ENCODE assay signal across 17 cellular contexts in the genomic region with DNA sequence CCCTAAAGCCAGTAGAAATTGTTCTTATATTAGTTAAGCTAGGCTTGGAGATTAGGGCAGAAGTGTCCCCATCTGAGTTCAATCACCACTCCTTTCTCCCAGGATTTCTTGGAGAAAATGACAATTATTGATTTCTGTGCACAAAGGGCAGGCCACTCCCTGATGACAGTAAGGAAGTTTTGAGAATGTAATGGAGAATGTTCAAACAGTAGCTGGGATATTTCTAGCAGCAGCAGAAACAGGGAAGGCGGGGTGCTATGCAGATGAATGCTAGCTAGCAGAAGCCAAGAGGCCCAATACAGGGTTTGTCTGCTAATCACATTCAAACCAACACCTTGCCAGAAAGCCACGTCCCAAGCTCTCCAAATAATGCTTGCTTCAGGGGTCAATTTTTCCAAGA.
A peak's percentile ranks its signal among the peaks of the same experiment; 100 is the strongest.
DNase-seq lines count a peak whose midpoint lies in the region; ATAC-seq, FAIRE-seq and TF ChIP-seq lines count a peak whose summit lies in the region.
"Had no signal": no experiment of that assay in that cellular context is flagged by ENCODE, and none has a peak within 500 bp of the region (broad histone marks: within the 10 kb centered on the region; RNA-seq: fewer than 3 reads in every experiment).

No MANE protein-coding gene starts in this region.

- peak overlapping the region; percentile 79 for H3K27ac Mint-ChIP-seq in type B pancreatic cell
- H3K27ac Mint-ChIP-seq: CD8-positive, alpha-beta memory T cell had no signal

- no peak overlapping the region for H3K4me2 ChIP-seq in H1 (ENCODE audit: insufficient read depth in 1 of 2, low read depth in 2 of 2, low read length in 2 of 2)
- H3K4me2 ChIP-seq: BLaER1 had no signal

- H3K79me1 ChIP-seq in H1 (ENCODE audit: low read depth, low read length) = no peaks in the 10 kb centered on the region

- no peak overlapping the region for H2AK5ac ChIP-seq in H1 (ENCODE audit: low read depth, low read length)

- ATAC-seq in left ventricle myocardium superior (no peak), HG03571 (IDR thresholded peaks at IDR 0.05; ENCODE audit: unreplicated experiment) (no peak), HG02798 (IDR thresholded peaks at IDR 0.05; ENCODE audit: poor library complexity, unreplicated experiment) (no peak)

- H3K36me3 ChIP-seq in cardiac muscle cell (no peaks in the 10 kb centered on the region), H1 (ENCODE audit: control insufficient read depth in 2 of 4, insufficient read depth in 4 of 4, low read length in 3 of 4) (no peaks in the 10 kb centered on the region)
- H3K36me3 ChIP-seq: BLaER1 had no signal

- intact Hi-C loops in left ventricle myocardium superior (cut with micrococcal nuclease) = no loop called here

- H3K9ac ChIP-seq in H1 (replicated peaks in 1 of 4; ENCODE audit: extremely low read depth in 1 of 4, low read depth in 3 of 4, low read length in 3 of 4) = no peak overlapping the region
- H3K9ac ChIP-seq: BLaER1 had no signal

- H2BK20ac ChIP-seq in H1 (ENCODE audit: low read length) = no peak overlapping the region

- H3K4me3 ChIP-seq in cardiac muscle cell (no peak overlapping the region), H1 (ENCODE audit: extremely low read depth in 1 of 4, insufficient read depth in 2 of 4, low read depth in 3 of 4, low read length in 4 of 4) (no peak overlapping the region)
- H3K4me3 ChIP-seq: BLaER1 had no signal

- no peak for TF ChIP-seq EP300 in H1 (IDR thresholded peaks at IDR 0.05; ENCODE audit: borderline replicate concordance in 1 of 2, low read depth in 2 of 2, low read length in 2 of 2)

- no peak overlapping the region for H3K4me3 Mint-ChIP-seq in type B pancreatic cell
- H3K4me3 Mint-ChIP-seq: CD8-positive, alpha-beta memory T cell had no signal

- no peak overlapping the region for H2AFZ ChIP-seq in H1 (ENCODE audit: low read length)

- H4K20me1 ChIP-seq in H1 (replicated peaks in 1 of 2; ENCODE audit: control insufficient read depth in 1 of 2, insufficient read depth in 2 of 2, low read length in 2 of 2) = no peaks in the 10 kb centered on the region
- H4K20me1 ChIP-seq: BLaER1 had no signal

- no peak overlapping the region for H3K23ac ChIP-seq in H1 (ENCODE audit: insufficient read length)

- no peak overlapping the region for H4K8ac ChIP-seq in H1 (ENCODE audit: extremely low read depth, insufficient read depth, low read length)

- POLR2A ChIA-PET in H1 (lab: Charles Lee; ENCODE audit: partially characterized antibody) = interaction anchor here (0.6 kb wide), 1 partner anchor 101 kb away, joined by 3 read pairs; no protein-coding TSS in a partner anchor

- TF ChIP-seq POLR2A in H1 (IDR thresholded peaks at IDR 0.05; ENCODE audit: control extremely low read depth in 1 of 2, low read depth in 2 of 2, low read length in 2 of 2) = no peak

- H3K23me2 ChIP-seq in H1 (ENCODE audit: low read depth, low read length) = no peaks in the 10 kb centered on the region

- no peak overlapping the region for H2BK12ac ChIP-seq in H1 (ENCODE audit: low read depth, low read length)

- H3K27me3 ChIP-seq in cardiac muscle cell (no peaks in the 10 kb centered on the region), H1 (replicated peaks in 1 of 4; ENCODE audit: control insufficient read depth in 3 of 4, extremely low read depth in 1 of 4, insufficient read depth in 3 of 4, low read length in 3 of 4) (no peaks in the 10 kb centered on the region)
- H3K27me3 ChIP-seq: BLaER1 had no signal

- DNase-seq in cardiac muscle cell (ENCODE audit: low read depth in 1 of 2, low spot score in 1 of 2) (peak in 1 of 2 donors; percentile 38), left ventricle myocardium superior (no peak), H1 (ENCODE audit: low read depth in 1 of 2, low spot score in 2 of 2) (no peak), mucosa of gallbladder (ENCODE audit: low spot score) (peak; percentile 12), type B pancreatic cell (ENCODE audit: extremely low spot score, unreplicated experiment) (no peak), H4 (ENCODE audit: low spot score) (no peak)
- DNase-seq: 8988T; AML-193; Caco-2; CD8-positive, alpha-beta memory T cell; DMS53; GF-D8; HCEC 1CT; IMR-90 had no signal

- no peaks in the 10 kb centered on the region for H3K9me3 ChIP-seq in cardiac muscle cell (ENCODE audit: low read depth)
- no peaks in the 10 kb centered on the region for H3K9me3 ChIP-seq in H1 (ENCODE audit: insufficient read depth in 2 of 2, low read depth in 1 of 2, low read length in 1 of 2)
- H3K9me3 ChIP-seq: BLaER1, Caco-2 had no signal

- no peak overlapping the region for H3K14ac ChIP-seq in H1 (ENCODE audit: insufficient read length)

- H3K36me3 Mint-ChIP-seq in type B pancreatic cell = no peaks in the 10 kb centered on the region
- H3K36me3 Mint-ChIP-seq: CD8-positive, alpha-beta memory T cell had no signal

- H3K56ac ChIP-seq in H1 (replicated peaks; ENCODE audit: insufficient read length, low read depth, low read length) = no peak overlapping the region

- no peak overlapping the region for H2BK120ac ChIP-seq in H1 (replicated peaks; ENCODE audit: low read depth, low read length)

- H2BK15ac ChIP-seq in H1 (ENCODE audit: low read length) = no peak overlapping the region

- TF ChIP-seq CTCF in cardiac muscle cell (IDR thresholded peaks at IDR 0.05; ENCODE audit: low read depth, low read length) (no peak), H1 (IDR thresholded peaks at IDR 0.05; ENCODE audit: control extremely low read depth in 1 of 3, insufficient read depth in 1 of 3, low read depth in 1 of 3, low read length in 3 of 3) (no peak), type B pancreatic cell (conservative IDR thresholded peaks at IDR 0.05) (no peak)

- no peaks in the 10 kb centered on the region for H3K4me1 Mint-ChIP-seq in type B pancreatic cell (ENCODE audit: unreplicated experiment)
- H3K4me1 Mint-ChIP-seq: CD8-positive, alpha-beta memory T cell had no signal

- H4K91ac ChIP-seq in H1 (replicated peaks; ENCODE audit: insufficient read length, low read length) = no peak overlapping the region

- no peak overlapping the region for H2BK5ac ChIP-seq in H1 (ENCODE audit: low read depth, low read length)

- H3K4ac ChIP-seq in H1 (replicated peaks; ENCODE audit: insufficient read length, low read depth, low read length) = no peak overlapping the region

- no peak overlapping the region for H4K5ac ChIP-seq in H1 (ENCODE audit: insufficient read length, low read depth, low read length)

- FAIRE-seq in H1 (lab: Jason Lieb, UNC) = peak; percentile 79

- peak overlapping the region; percentile 4 for H3K27ac ChIP-seq in cardiac muscle cell
- H3K27ac ChIP-seq in H1 (ENCODE audit: low read depth, low read length) = no peak overlapping the region
- H3K27ac ChIP-seq: BLaER1 had no signal

- H3K18ac ChIP-seq in H1 (ENCODE audit: extremely low read depth, low read length) = no peak overlapping the region

- no peak for TF ChIP-seq RAD21 in H1 (IDR thresholded peaks at IDR 0.05 in 1 of 2, conservative IDR thresholded peaks at IDR 0.05 in 1 of 2; ENCODE audit: low read depth in 2 of 2, low read length in 2 of 2)

- CTCF ChIA-PET in H1 (lab: Charles Lee; ENCODE audit: partially characterized antibody) = interaction anchor here (0.8 to 1.6 kb wide), 7 partner anchors 9 to 846 kb away, joined by 3 to 7 read pairs (median 3); no protein-coding TSS in a partner anchor

- no peaks in the 10 kb centered on the region for H3K79me2 ChIP-seq in H1 (ENCODE audit: control insufficient read depth in 1 of 2, insufficient read depth in 2 of 2, low read length in 2 of 2)

- no peaks in the 10 kb centered on the region for H3K27me3 Mint-ChIP-seq in type B pancreatic cell

- peaks cover 8% of the 10 kb centered on the region for H3K9me3 Mint-ChIP-seq in type B pancreatic cell

- H3K4me1 ChIP-seq in cardiac muscle cell (ENCODE audit: low read depth) = peaks cover 12% of the 10 kb centered on the region
- 0 out of 7 replicates have a peak, but pooled peaks cover 0 to 5% (median 0%) of the 10 kb centered on the region in 4 experiments for H3K4me1 ChIP-seq in H1 (replicated peaks in 1 of 4; ENCODE audit: control insufficient read depth in 3 of 4, insufficient read depth in 4 of 4, low read length in 3 of 4)
- H3K4me1 ChIP-seq: BLaER1, Caco-2 had no signal

- WGBS in H1 (ENCODE audit: extremely low coverage in 1 of 2, insufficient coverage in 1 of 2, insufficient read length in 1 of 2, insufficient replicate concordance in 2 of 2, low coverage in 1 of 2, low lambda C conversion rate in 2 of 2, missing lambda C conversion rate in 1 of 2), 2 experiments = 55% methylated on average over 2 of the region's 2 CpGs; no CpG with 5 or more reads in 1 of the 2 experiments

TF ChIP-seq in H1, 55 proteins besides CTCF, POLR2A, EP300 and RAD21 (continues in another document):
- TF ChIP-seq TBP (IDR thresholded peaks at IDR 0.05; ENCODE audit: low read depth, low read length) (no peak), CEBPB (IDR thresholded peaks at IDR 0.05; ENCODE audit: low read depth, low read length) (no peak), TEAD4 (IDR thresholded peaks at IDR 0.05; ENCODE audit: low read depth, low read length) (no peak)
